ENCODE assay signal across 24 cellular contexts in genomic region chr19:38740252-38740592, GRCh38. TPM values are rescaled to one million over a fixed set of nuclear protein-coding genes. Genes with fewer than 3 reads are reported as not detected.
"Had no signal": no experiment of that assay in that cellular context is flagged by ENCODE, and none has a peak within 500 bp of the region (broad histone marks: within the 10 kb centered on the region; RNA-seq: fewer than 3 reads in every experiment).

No MANE protein-coding gene starts in this region.

- ATAC-seq: gastrocnemius medialis; heart right ventricle; naive thymus-derived CD4-positive, alpha-beta T cell had no signal

- H3K36me3 ChIP-seq: gastrocnemius medialis, heart right ventricle, right atrium auricular region, sigmoid colon, stomach, thoracic aorta, transverse colon had no signal

- DNase-seq: cortex of kidney; effector memory CD4-positive, alpha-beta T cell; gastrocnemius medialis; heart right ventricle; hypothalamus; kidney glomerular epithelial cell; naive thymus-derived CD4-positive, alpha-beta T cell; sigmoid colon; stimulated activated CD4-positive, alpha-beta T cell treated with anti-CD3 and anti-CD28 coated beads, Interleukin-2, amount 100 ng/mL, for 24 hours; stimulated activated naive CD4-positive, alpha-beta T cell; stomach; substantia nigra; transverse colon had no signal

- H3K4me3 ChIP-seq: dorsolateral prefrontal cortex, gastrocnemius medialis, heart right ventricle, right atrium auricular region, sigmoid colon, skin epidermis, stomach, thoracic aorta, transverse colon had no signal

- H3K27ac ChIP-seq: dorsolateral prefrontal cortex, gastrocnemius medialis, heart right ventricle, right atrium auricular region, sigmoid colon, stomach, thoracic aorta, transverse colon had no signal

- H3K9me3 ChIP-seq: gastrocnemius medialis, heart right ventricle, right atrium auricular region, sigmoid colon, stomach, thoracic aorta, transverse colon had no signal

- H3K27me3 ChIP-seq: dorsolateral prefrontal cortex, heart right ventricle, right atrium auricular region, sigmoid colon, transverse colon had no signal

RNA-seq across cellular contexts. Expression of gene CAPN12, which starts 4.1 kb away (rescaled TPM):
- total RNA-seq: osteocyte had no signal
- polyA plus RNA-seq: neural cell had no signal

RNA-seq across cellular contexts. Expression of gene LGALS7, which starts 33.1 kb away (rescaled TPM):
- total RNA-seq: fibroblast of lung; gastrocnemius medialis; heart right ventricle; liver; mesenteric fat pad; mononuclear cell; naive thymus-derived CD4-positive, alpha-beta T cell; osteocyte; right atrium auricular region; sigmoid colon; thoracic aorta; transverse colon; urinary bladder had no signal
- polyA plus RNA-seq: fibroblast of lung; heart right ventricle; liver; naive thymus-derived CD4-positive, alpha-beta T cell; neural cell; sigmoid colon had no signal

RNA-seq across cellular contexts. Expression of gene LGALS7B, which starts 48.8 kb away (rescaled TPM):
- total RNA-seq: dorsolateral prefrontal cortex; fibroblast of lung; gastrocnemius medialis; liver; mesenteric fat pad; mononuclear cell; naive thymus-derived CD4-positive, alpha-beta T cell; osteocyte; stomach; transverse colon had no signal
- polyA plus RNA-seq: naive thymus-derived CD4-positive, alpha-beta T cell; neural cell; urinary bladder had no signal
